In the genomic region with DNA sequence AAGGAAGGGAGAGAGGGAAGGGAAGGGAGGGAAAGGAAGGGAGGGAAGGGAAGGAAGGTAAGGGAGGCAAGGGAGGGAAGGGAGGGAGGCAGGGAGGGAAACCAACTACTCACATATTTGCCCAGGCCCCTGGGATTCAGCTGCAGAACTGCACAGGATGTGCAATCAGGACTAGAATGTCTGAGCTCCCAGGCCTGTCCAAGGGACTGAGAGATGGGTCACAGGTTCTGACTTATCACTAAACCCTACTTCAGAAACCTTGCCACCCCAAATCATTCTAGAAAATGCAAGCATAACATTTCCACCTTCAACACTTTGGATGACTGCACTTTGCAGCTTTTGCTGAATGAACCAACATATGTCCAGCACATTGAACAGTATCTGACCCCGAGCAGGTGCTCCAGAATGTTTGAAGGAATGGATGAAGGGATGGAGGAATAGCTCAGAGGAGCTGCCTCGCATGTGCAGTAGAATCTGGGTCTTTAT, we compare ENCODE assay signal across 10 cellular contexts.
A peak's percentile ranks its signal among the peaks of the same experiment; 100 is the strongest.
DNase-seq lines count a peak whose midpoint lies in the region; ATAC-seq and TF ChIP-seq lines count a peak whose summit lies in the region.
"Had no signal": no experiment of that assay in that cellular context is flagged by ENCODE, and none has a peak within 500 bp of the region (broad histone marks: within the 10 kb centered on the region; RNA-seq: fewer than 3 reads in every experiment).

No MANE protein-coding gene starts in this region.

- H3K4me3 ChIP-seq in esophagus muscularis mucosa: no peak overlapping the region
- H3K4me3 ChIP-seq: SJCRH30 had no signal

- TF ChIP-seq POLR2A in esophagus muscularis mucosa (IDR thresholded peaks at IDR 0.05; ENCODE audit: low read depth): no peak

- CTCF ChIA-PET in activated CD8-positive, alpha-beta T cell treated with anti-CD3 and anti-CD28 coated beads for 36 hours (lab: Charles Lee): interaction anchor here (1.1 to 1.7 kb wide), 4 partner anchors 13 to 252 kb away, joined by 3 to 5 read pairs (median 4); no protein-coding TSS in a partner anchor

- ATAC-seq in sciatic nerve (peak; percentile 79), GM19035 (IDR thresholded peaks at IDR 0.05; ENCODE audit: unreplicated experiment) (no peak), GM21529 (IDR thresholded peaks at IDR 0.05; ENCODE audit: unreplicated experiment) (no peak), GM18502 (IDR thresholded peaks at IDR 0.05; ENCODE audit: poor library complexity, unreplicated experiment) (no peak)
- ATAC-seq in activated CD8-positive, alpha-beta T cell treated with anti-CD3 and anti-CD28 coated beads for 36 hours: no peak

- no peak overlapping the region for H3K27ac Mint-ChIP-seq in activated CD8-positive, alpha-beta T cell treated with anti-CD3 and anti-CD28 coated beads for 36 hours

- intact Hi-C loops in esophagus muscularis mucosa (cut with DNase I): loop anchor here (2.0 to 5.0 kb wide), 2 partner anchors 220 to 247 kb away; no protein-coding TSS in a partner anchor
- intact Hi-C loops in sciatic nerve (cut with DNase I): no loop called here
- intact Hi-C loops in activated CD8-positive, alpha-beta T cell treated with anti-CD3 and anti-CD28 coated beads for 36 hours (cut with micrococcal nuclease): loop anchor here (5.0 kb wide), 1 partner anchor 250 kb away; no protein-coding TSS in a partner anchor

- no peaks in the 10 kb centered on the region for H3K27me3 Mint-ChIP-seq in activated CD8-positive, alpha-beta T cell treated with anti-CD3 and anti-CD28 coated beads for 36 hours

- H3K9me3 ChIP-seq in esophagus muscularis mucosa: no peaks in the 10 kb centered on the region
- H3K9me3 ChIP-seq: SJCRH30 had no signal

- TF ChIP-seq CTCF in esophagus muscularis mucosa (IDR thresholded peaks at IDR 0.05): no peak
- no peak for TF ChIP-seq CTCF in activated CD8-positive, alpha-beta T cell treated with anti-CD3 and anti-CD28 coated beads for 36 hours (IDR thresholded peaks at IDR 0.05)

- 76% methylated on average over 2 of the region's 2 CpGs for WGBS in esophagus muscularis mucosa

- H3K36me3 ChIP-seq in esophagus muscularis mucosa: no peaks in the 10 kb centered on the region
- H3K36me3 ChIP-seq: SJCRH30 had no signal

- TF ChIP-seq EP300 in esophagus muscularis mucosa (IDR thresholded peaks at IDR 0.05): no peak

- H3K9me3 Mint-ChIP-seq in activated CD8-positive, alpha-beta T cell treated with anti-CD3 and anti-CD28 coated beads for 36 hours: no peaks in the 10 kb centered on the region

- no peak overlapping the region for H3K4me3 Mint-ChIP-seq in activated CD8-positive, alpha-beta T cell treated with anti-CD3 and anti-CD28 coated beads for 36 hours

- no peaks in the 10 kb centered on the region for H3K27me3 ChIP-seq in esophagus muscularis mucosa
- H3K27me3 ChIP-seq: SJCRH30 had no signal

- H3K4me1 ChIP-seq in esophagus muscularis mucosa: peaks cover 13 to 79% (median 71%) of the 10 kb centered on the region in 4 donors

- H3K27ac ChIP-seq in esophagus muscularis mucosa (replicated peaks in 1 of 4): peak overlapping the region; percentile 73 to 82 (median 79)
- H3K27ac ChIP-seq: SJCRH30 had no signal

- peaks cover 2% of the 10 kb centered on the region for H3K4me1 Mint-ChIP-seq in activated CD8-positive, alpha-beta T cell treated with anti-CD3 and anti-CD28 coated beads for 36 hours (ENCODE audit: low read depth)

- POLR2A ChIA-PET in activated CD8-positive, alpha-beta T cell treated with anti-CD3 and anti-CD28 coated beads for 36 hours (lab: Charles Lee): no interaction called here

- no peaks in the 10 kb centered on the region for H3K36me3 Mint-ChIP-seq in activated CD8-positive, alpha-beta T cell treated with anti-CD3 and anti-CD28 coated beads for 36 hours (ENCODE audit: low read depth)

- DNase-seq in EH (ENCODE audit: low read depth) (peak; percentile 77), esophagus muscularis mucosa (ENCODE audit: extremely low spot score) (no peak), sciatic nerve (ENCODE audit: low spot score) (no peak)
- DNase-seq in activated CD8-positive, alpha-beta T cell treated with anti-CD3 and anti-CD28 coated beads for 36 hours: no peak
- DNase-seq: cerebellar nuclear complex had no signal

TF ChIP-seq in PFSK-1, 5 proteins besides CTCF, POLR2A, EP300 and RAD21:
- no peak for TF ChIP-seq FOXP2 (optimal IDR thresholded peaks at IDR 0.05; ENCODE audit: borderline replicate concordance, extremely low read depth, extremely low read length, insufficient read depth)
- TF ChIP-seq POLR2AphosphoS5 (IDR thresholded peaks at IDR 0.05; ENCODE audit: low read depth, low read length): 0 out of 2 replicates have a peak, but pooled peaks have one; percentile 36
- TF ChIP-seq SIN3A (IDR thresholded peaks at IDR 0.05; ENCODE audit: borderline replicate concordance, insufficient read depth, low read length): no peak
- TF ChIP-seq REST (IDR thresholded peaks at IDR 0.05; ENCODE audit: insufficient read depth in 1 of 2, low read depth in 2 of 2, low read length in 2 of 2): no peak
- no peak for TF ChIP-seq TAF1 (IDR thresholded peaks at IDR 0.05; ENCODE audit: borderline replicate concordance, insufficient read depth, low read length)
